ENCODE assay signal across 20 cellular contexts in the genomic region with DNA sequence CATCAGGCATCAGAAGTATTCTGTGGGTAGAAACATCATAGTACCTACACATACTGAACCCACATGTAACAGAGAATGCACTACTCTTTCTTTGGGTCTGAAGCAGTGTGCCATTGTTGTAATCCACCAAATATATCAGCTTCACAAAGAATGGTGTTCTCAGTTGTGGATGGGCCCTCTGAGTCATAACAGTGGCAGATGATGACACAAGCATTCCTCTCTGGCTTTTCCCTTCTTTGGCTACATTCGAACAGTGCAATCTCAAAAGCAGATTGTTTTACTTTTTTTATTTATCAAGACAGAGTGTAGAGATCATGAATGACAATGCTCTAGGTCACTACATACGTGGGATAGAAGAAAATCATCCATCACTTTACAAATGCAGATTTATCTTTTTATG.
DNase-seq lines count a peak whose midpoint lies in the region; ATAC-seq and TF ChIP-seq lines count a peak whose summit lies in the region.
"Had no signal": no experiment of that assay in that cellular context is flagged by ENCODE, and none has a peak within 500 bp of the region (broad histone marks: within the 10 kb centered on the region; RNA-seq: fewer than 3 reads in every experiment).

No MANE protein-coding gene starts in this region.

- no peaks in the 10 kb centered on the region for H3K9me3 ChIP-seq in body of pancreas
- H3K9me3 ChIP-seq: left lung, tibial artery had no signal

- H3K27ac ChIP-seq in body of pancreas: no peak overlapping the region
- H3K27ac ChIP-seq: left lung, tibial artery had no signal

- DNase-seq in LHCN-M2 (ENCODE audit: low read depth) (peak; percentile 69), amniotic epithelial cell (ENCODE audit: low read depth) (peak; percentile 66), fibroblast of the aortic adventitia (ENCODE audit: low read depth) (peak; percentile 76), nucleus accumbens (lab: John Stamatoyannopoulos, UW) (no peak), body of pancreas (no peak)
- no peak for DNase-seq in activated CD8-positive, alpha-beta memory T cell treated with anti-CD3 and anti-CD28 coated beads for 24 hours
- no peak for DNase-seq in activated CD4-positive, CD25-positive, alpha-beta regulatory T cell (lab: John Stamatoyannopoulos, UW)
- DNase-seq: activated B cell treated with CpG ODN at 0.5 μM for 24 hours; activated CD8-positive, alpha-beta T cell treated with anti-CD3 and anti-CD28 coated beads for 36 hours; activated T-cell treated with anti-CD3 and anti-CD28 coated beads, Interleukin-2, amount 50 U/mL, for 72 hours; dermis blood vessel endothelial cell; DND-41; left lung; NCI-H748 treated with DMSO at 0.1 percent for 48 hours; occipital lobe; OCI-M1; right cardiac atrium; stimulated activated naive CD4-positive, alpha-beta T cell treated with Interleukin-2 at 50 U/mL for 16 hours; tibial artery had no signal

- H3K4me1 ChIP-seq in body of pancreas: no peaks in the 10 kb centered on the region
- H3K4me1 ChIP-seq: left lung, tibial artery had no signal

- H3K36me3 ChIP-seq in body of pancreas (replicated peaks in 1 of 2; ENCODE audit: insufficient read depth in 1 of 2, low read depth in 2 of 2): no peaks in the 10 kb centered on the region
- H3K36me3 ChIP-seq: left lung, tibial artery had no signal

- no peak for ATAC-seq in body of pancreas
- ATAC-seq: activated CD8-positive, alpha-beta T cell treated with anti-CD3 and anti-CD28 coated beads for 36 hours; activated naive CD4-positive, alpha-beta T cell treated with anti-CD3 and anti-CD28 coated beads, Interleukin-2, amount 50 U/mL, for 72 hours; activated T-cell treated with anti-CD3 and anti-CD28 coated beads, Interleukin-2, amount 50 U/mL, for 72 hours; left lung; right cardiac atrium had no signal

- TF ChIP-seq POLR2A in body of pancreas (IDR thresholded peaks at IDR 0.05): no peak

- no peaks in the 10 kb centered on the region for H3K27me3 ChIP-seq in body of pancreas
- H3K27me3 ChIP-seq: left lung, tibial artery had no signal

- TF ChIP-seq CTCF in fibroblast of the aortic adventitia (IDR thresholded peaks at IDR 0.05; ENCODE audit: insufficient read depth, low read length): no peak
- TF ChIP-seq CTCF in body of pancreas (IDR thresholded peaks at IDR 0.05): no peak

- intact Hi-C loops in body of pancreas (cut with DNase I): no loop called here

- 69 to 87% methylated on average over 2 of the region's 2 CpGs for WGBS in body of pancreas, 2 donors

- H3K4me3 ChIP-seq in fibroblast of the aortic adventitia (ENCODE audit: low read depth, low read length) (no peak overlapping the region), body of pancreas (no peak overlapping the region)
- H3K4me3 ChIP-seq: left lung, tibial artery had no signal

Comparison
In these comparisons a context has a peak if more than half of its experiments do, and no peak if none do; other contexts are left out.
1. DNase-seq: peak in LHCN-M2 (single experiment), amniotic epithelial cell (single experiment) and fibroblast of the aortic adventitia (single experiment); none in nucleus accumbens (0 of 56), activated CD8-positive, alpha-beta memory T cell treated with anti-CD3 and anti-CD28 coated beads for 24 hours (single experiment), body of pancreas (0 of 4) and activated CD4-positive, CD25-positive, alpha-beta regulatory T cell (0 of 4).